Comparison of ENCODE assay signal across 21 cellular contexts in genomic region chr21:27562303-27562702, GRCh38.
DNase-seq lines count a peak whose midpoint lies in the region; ATAC-seq, FAIRE-seq and TF ChIP-seq lines count a peak whose summit lies in the region.
"Had no signal": no experiment of that assay in that cellular context is flagged by ENCODE, and none has a peak within 500 bp of the region (broad histone marks: within the 10 kb centered on the region; RNA-seq: fewer than 3 reads in every experiment).

No MANE protein-coding gene starts in this region.

- H3K4me3 ChIP-seq in IMR-90 (ENCODE audit: insufficient read depth, low read depth, low read length) (no peak overlapping the region), fibroblast of the aortic adventitia (ENCODE audit: low read depth, low read length) (no peak overlapping the region), sigmoid colon (no peak overlapping the region)
- H3K4me3 ChIP-seq: BLaER1 had no signal

- H3K9ac ChIP-seq in IMR-90 (ENCODE audit: low read depth, low read length): no peak overlapping the region
- H3K9ac ChIP-seq: BLaER1 had no signal

- H4K20me1 ChIP-seq in IMR-90 (ENCODE audit: insufficient read depth, low read length): no peaks in the 10 kb centered on the region
- H4K20me1 ChIP-seq: BLaER1 had no signal

- H2BK15ac ChIP-seq in IMR-90 (ENCODE audit: low read depth, low read length): no peak overlapping the region

- peak overlapping the region; percentile 31; the same call in 1 of the 2 replicates for H3K4ac ChIP-seq in IMR-90 (ENCODE audit: low read depth, low read length)

- no peak overlapping the region for H3K27ac ChIP-seq in IMR-90 (ENCODE audit: insufficient read depth, low read length)
- H3K27ac ChIP-seq in sigmoid colon: no peak overlapping the region
- H3K27ac ChIP-seq: BLaER1 had no signal

- no peak for TF ChIP-seq RAD21 in IMR-90 (IDR thresholded peaks at IDR 0.05; ENCODE audit: low read length)

- no peak for TF ChIP-seq EP300 in sigmoid colon (IDR thresholded peaks at IDR 0.05)

- H4K8ac ChIP-seq in IMR-90 (ENCODE audit: low read depth in 2 of 2, low read length in 2 of 2): no peak overlapping the region

- DNase-seq in IMR-90 (no peak), fibroblast of the aortic adventitia (ENCODE audit: low read depth) (peak; percentile 47), sciatic nerve (ENCODE audit: low spot score) (no peak), RCC 7860 (ENCODE audit: low spot score) (no peak), sigmoid colon (no peak)
- DNase-seq: 8988T; ACHN; BE2C; C1 segment of cervical spinal cord; CD4-positive, alpha-beta memory T cell; CD4-positive, CD25-positive, alpha-beta regulatory T cell; CD8-positive, alpha-beta memory T cell; COR-L47; DMS79 treated with DMSO at 0.1 percent for 48 hours; GF-D8 had no signal

- WGBS in IMR-90 (ENCODE audit: extremely low coverage in 2 of 2, insufficient read length in 1 of 2), 2 experiments: no CpG with 5 or more reads among the region's 6 CpGs
- 89 to 91% methylated on average over 6 of the region's 6 CpGs for WGBS in sigmoid colon, 2 donors

- H3K9me3 ChIP-seq in IMR-90 (ENCODE audit: control insufficient read depth, insufficient read depth, low read length) (no peaks in the 10 kb centered on the region), sigmoid colon (no peaks in the 10 kb centered on the region)
- H3K9me3 ChIP-seq: BE2C, BLaER1 had no signal

- H3K27me3 ChIP-seq in IMR-90 (ENCODE audit: control insufficient read depth, insufficient read depth, low read length) (no peaks in the 10 kb centered on the region), sigmoid colon (no peaks in the 10 kb centered on the region)
- H3K27me3 ChIP-seq: BE2C, BLaER1 had no signal

- no TSS peak for BruUV-seq in IMR-90 (replicated peaks; lab: Mats Ljungman, UMichigan)

- dilution Hi-C loops in IMR-90 (cut with HindIII; ENCODE audit: low sequenced_read_pairs, unreplicated experiment): no loop called here

- intact Hi-C loops in IMR-90 (cut with micrococcal nuclease): loop anchor here (5.0 to 10.0 kb wide), 3 partner anchors 348 to 600 kb away; no protein-coding TSS in a partner anchor
- intact Hi-C loops in sciatic nerve (cut with DNase I): no loop called here
- intact Hi-C loops in sigmoid colon (cut with DNase I): loop anchor here (5.0 kb wide), 1 partner anchor 710 kb away; no protein-coding TSS in a partner anchor

- FAIRE-seq in RCC 7860 (lab: Jason Lieb, UNC): no peak
- FAIRE-seq: A204.1, G401.6, GM12891, GM19239 had no signal

- H2BK5ac ChIP-seq in IMR-90 (ENCODE audit: low read depth, low read length, poor library complexity, severe bottlenecking): no peak overlapping the region

- TF ChIP-seq POLR2A in IMR-90 (IDR thresholded peaks at IDR 0.05; ENCODE audit: low read depth, low read length) (no peak), sigmoid colon (IDR thresholded peaks at IDR 0.05) (no peak)

- no peak overlapping the region for H3K14ac ChIP-seq in IMR-90 (replicated peaks; ENCODE audit: low read depth, low read length)

- 0 out of 2 replicates have a peak overlapping the region, but pooled peaks have one; percentile 29 for H3K18ac ChIP-seq in IMR-90 (ENCODE audit: low read depth, low read length)

- no peak overlapping the region for H3K23ac ChIP-seq in IMR-90 (ENCODE audit: low read depth, low read length)

- POLR2A ChIA-PET in IMR-90 (lab: Charles Lee; ENCODE audit: unreplicated experiment): no interaction called here

- no peaks in the 10 kb centered on the region for H3K9me1 ChIP-seq in IMR-90 (ENCODE audit: insufficient read depth, low read length)

- CTCF ChIA-PET in IMR-90 (lab: Yijun Ruan, JAX): no interaction called here

- H2BK20ac ChIP-seq in IMR-90 (ENCODE audit: low read depth, low read length): no peak overlapping the region; the same call in 1 of the 2 replicates

- TF ChIP-seq CTCF in IMR-90 (conservative IDR thresholded peaks at IDR 0.05; ENCODE audit: low read depth, low read length) (no peak), fibroblast of the aortic adventitia (IDR thresholded peaks at IDR 0.05; ENCODE audit: insufficient read depth, low read length) (no peak), sigmoid colon (IDR thresholded peaks at IDR 0.05) (no peak)

- H4K5ac ChIP-seq in IMR-90 (ENCODE audit: low read depth, low read length): no peak overlapping the region

- H2BK120ac ChIP-seq in IMR-90 (ENCODE audit: low read depth, low read length): no peak overlapping the region

- H2AFZ ChIP-seq in IMR-90 (replicated peaks; ENCODE audit: low read length, poor library complexity): no peak overlapping the region

- H3K56ac ChIP-seq in IMR-90 (ENCODE audit: extremely low read depth, insufficient read depth, low read length): no peak overlapping the region

- H4K91ac ChIP-seq in IMR-90 (ENCODE audit: insufficient read depth, low read depth, low read length): peak overlapping the region; percentile 49; the same call in 1 of the 2 replicates

- no peak overlapping the region for H2AK9ac ChIP-seq in IMR-90 (replicated peaks; ENCODE audit: low read depth, low read length, poor library complexity)

- no peak overlapping the region for H3K4me2 ChIP-seq in IMR-90 (ENCODE audit: low read depth, low read length)
- H3K4me2 ChIP-seq: BLaER1 had no signal

- no peak overlapping the region for H2AK5ac ChIP-seq in IMR-90 (ENCODE audit: low read depth, low read length)

- in situ Hi-C loops in IMR-90 (cut with MboI; ENCODE audit: low sequenced_read_pairs): loop anchor here (25.0 kb wide), 2 partner anchors 775 to 1175 kb away; no protein-coding TSS in a partner anchor

- ATAC-seq in IMR-90 (ENCODE audit: low read depth) (no peak), sciatic nerve (peak; percentile 59), HG03342 (IDR thresholded peaks at IDR 0.05; ENCODE audit: unreplicated experiment) (no peak)

- peaks cover 6% of the 10 kb centered on the region for H3K4me1 ChIP-seq in IMR-90 (ENCODE audit: control insufficient read depth, insufficient read depth, low read length)
- H3K4me1 ChIP-seq in sigmoid colon: no peaks in the 10 kb centered on the region
- H3K4me1 ChIP-seq: BE2C, BLaER1 had no signal

- H3K36me3 ChIP-seq in IMR-90 (ENCODE audit: control insufficient read depth, insufficient read depth, low read length): no peaks in the 10 kb centered on the region
- H3K36me3 ChIP-seq in sigmoid colon: no peaks in the 10 kb centered on the region
- H3K36me3 ChIP-seq: BE2C, BLaER1 had no signal

- no peaks in the 10 kb centered on the region for H3K79me1 ChIP-seq in IMR-90 (ENCODE audit: low read depth in 1 of 2, low read length in 2 of 2)

TF ChIP-seq in IMR-90, 13 proteins besides CTCF, POLR2A, EP300 and RAD21:
- TF ChIP-seq MAZ (IDR thresholded peaks at IDR 0.05; ENCODE audit: borderline replicate concordance, low read depth, low read length) (no peak), BHLHE40 (IDR thresholded peaks at IDR 0.05; ENCODE audit: low read depth, low read length) (no peak), USF2 (IDR thresholded peaks at IDR 0.05; ENCODE audit: low read depth, low read length) (no peak), SMC3 (IDR thresholded peaks at IDR 0.05; ENCODE audit: low read depth, low read length) (no peak), RFX5 (IDR thresholded peaks at IDR 0.05; ENCODE audit: low read depth, low read length) (no peak), MAFK (IDR thresholded peaks at IDR 0.05; ENCODE audit: low read depth, low read length) (no peak), CHD1 (IDR thresholded peaks at IDR 0.05; ENCODE audit: low read depth, low read length) (no peak), NFE2L2 (IDR thresholded peaks at IDR 0.05; ENCODE audit: low read depth, low read length) (no peak), MXI1 (IDR thresholded peaks at IDR 0.05; ENCODE audit: borderline replicate concordance, low read depth, low read length) (no peak), ELK1 (IDR thresholded peaks at IDR 0.05; ENCODE audit: borderline replicate concordance, low read depth, low read length) (no peak), FOS (IDR thresholded peaks at IDR 0.05; ENCODE audit: low read depth, low read length) (no peak), RCOR1 (IDR thresholded peaks at IDR 0.05; ENCODE audit: insufficient replicate concordance, low read length) (no peak), CEBPB (IDR thresholded peaks at IDR 0.05; ENCODE audit: low read depth, low read length) (no peak)
